ENCODE assay signal across 26 cellular contexts in the genomic region with DNA sequence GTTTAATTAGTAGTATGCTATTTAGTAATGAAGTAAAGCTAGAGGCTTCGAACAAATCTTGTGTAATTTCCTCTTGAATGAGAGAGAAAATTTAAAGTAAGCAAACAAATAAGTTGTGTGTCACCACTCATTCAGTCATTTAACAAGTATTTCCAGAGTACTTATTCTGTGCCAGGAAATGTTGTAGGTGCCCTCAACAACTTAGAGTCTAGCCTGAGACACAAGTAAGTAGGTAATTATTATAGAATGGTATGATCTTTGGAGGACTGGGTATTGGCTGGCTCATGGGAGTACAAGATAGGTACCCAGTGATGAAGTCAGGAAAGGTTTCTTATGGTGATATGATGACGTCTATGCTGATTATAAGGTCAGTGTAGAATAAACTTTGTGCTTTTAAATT.
"Had no signal": no experiment of that assay in that cellular context is flagged by ENCODE, and none has a peak within 500 bp of the region (broad histone marks: within the 10 kb centered on the region; RNA-seq: fewer than 3 reads in every experiment).

No MANE protein-coding gene starts in this region.

- H3K27ac Mint-ChIP-seq: immature natural killer cell; naive thymus-derived CD8-positive, alpha-beta T cell; nephron progenitor cell; stimulated activated memory B cell treated with anti-CD40 and anti-IgM and Interleukin-4, amounts not matched to agents 10 μg/mL and 1 μg/mL and 100 μg/mL, for 72 hours; type B pancreatic cell had no signal

- H3K9me3 ChIP-seq: ovary, psoas muscle, sigmoid colon, testis, tibial artery had no signal

- DNase-seq: cerebellar nuclear complex; cortex of kidney; dorsolateral prefrontal cortex; effector CD4-positive, alpha-beta T cell; foreskin keratinocyte; hypothalamus; immature natural killer cell; naive thymus-derived CD8-positive, alpha-beta T cell; nephron progenitor cell; nucleus accumbens; ovary; posterior cingulate gyrus; psoas muscle; right cardiac atrium; sigmoid colon; stimulated activated CD4-positive, alpha-beta T cell treated with anti-CD3 and anti-CD28 coated beads, Interleukin-2, amount 100 ng/mL, for 24 hours; stimulated activated CD4-positive, alpha-beta T cell treated with anti-CD3 and anti-CD28 coated beads, Interleukin-4, amount 100 ng/mL, for 24 hours; stimulated activated naive CD8-positive, alpha-beta T cell treated with anti-CD3 and anti-CD28 coated beads, Interleukin-15, Interleukin-2, amounts not matched to agents 100 U/mL and 50 U/mL, for 24 hours; substantia nigra; testis; tibial artery had no signal

- H3K4me1 Mint-ChIP-seq: naive thymus-derived CD8-positive, alpha-beta T cell; nephron progenitor cell; stimulated activated memory B cell treated with anti-CD40 and anti-IgM and Interleukin-4, amounts not matched to agents 10 μg/mL and 1 μg/mL and 100 μg/mL, for 72 hours had no signal

- H3K4me3 ChIP-seq: dorsolateral prefrontal cortex, ovary, psoas muscle, sigmoid colon, testis, tibial artery had no signal

- ATAC-seq: esophagus mucosa; foreskin keratinocyte; left lobe of liver; naive thymus-derived CD8-positive, alpha-beta T cell; psoas muscle; right cardiac atrium; stimulated activated memory B cell treated with anti-CD40 and anti-IgM and Interleukin-4, amounts not matched to agents 10 μg/mL and 1 μg/mL and 100 μg/mL, for 72 hours; stimulated activated naive CD8-positive, alpha-beta T cell treated with anti-CD3 and anti-CD28 coated beads, Interleukin-15, Interleukin-2, amounts not matched to agents 100 U/mL and 50 U/mL, for 24 hours had no signal

- H3K9me3 Mint-ChIP-seq: immature natural killer cell; stimulated activated memory B cell treated with anti-CD40 and anti-IgM and Interleukin-4, amounts not matched to agents 10 μg/mL and 1 μg/mL and 100 μg/mL, for 72 hours; type B pancreatic cell had no signal

- H3K27me3 ChIP-seq: dorsolateral prefrontal cortex, foreskin keratinocyte, ovary, sigmoid colon, testis, tibial artery had no signal

- H3K4me3 Mint-ChIP-seq: immature natural killer cell; naive thymus-derived CD8-positive, alpha-beta T cell; nephron progenitor cell; stimulated activated memory B cell treated with anti-CD40 and anti-IgM and Interleukin-4, amounts not matched to agents 10 μg/mL and 1 μg/mL and 100 μg/mL, for 72 hours; type B pancreatic cell had no signal

- H3K36me3 ChIP-seq: ovary had no signal

- H3K27ac ChIP-seq: dorsolateral prefrontal cortex, epithelial cell of prostate, foreskin keratinocyte, ovary, psoas muscle, sigmoid colon, testis, tibial artery had no signal

- H3K4me1 ChIP-seq: foreskin keratinocyte, psoas muscle, sigmoid colon, testis, tibial artery had no signal

- H3K27me3 Mint-ChIP-seq: naive thymus-derived CD8-positive, alpha-beta T cell; stimulated activated memory B cell treated with anti-CD40 and anti-IgM and Interleukin-4, amounts not matched to agents 10 μg/mL and 1 μg/mL and 100 μg/mL, for 72 hours; type B pancreatic cell had no signal
